ENCODE assay signal across 29 cellular contexts in genomic region chr3:111971533-111971932, GRCh38. TPM values are rescaled to one million over a fixed set of nuclear protein-coding genes. Genes with fewer than 3 reads are reported as not detected.
DNase-seq lines count a peak whose midpoint lies in the region; ATAC-seq and TF ChIP-seq lines count a peak whose summit lies in the region.
"Had no signal": no experiment of that assay in that cellular context is flagged by ENCODE, and none has a peak within 500 bp of the region (broad histone marks: within the 10 kb centered on the region; RNA-seq: fewer than 3 reads in every experiment).

No MANE protein-coding gene starts in this region.

- H2BK5ac ChIP-seq in IMR-90 (ENCODE audit: low read depth, low read length, poor library complexity, severe bottlenecking) (no peak overlapping the region), trophoblast cell (ENCODE audit: low read depth, low read length, poor library complexity) (no peak overlapping the region)

- no peak for TF ChIP-seq RAD21 in IMR-90 (IDR thresholded peaks at IDR 0.05; ENCODE audit: low read length)

- no peak overlapping the region for H3K4me3 ChIP-seq in IMR-90 (ENCODE audit: insufficient read depth, low read depth, low read length)
- no peak overlapping the region for H3K4me3 ChIP-seq in heart right ventricle
- H3K4me3 ChIP-seq in trophoblast cell (ENCODE audit: low read depth, low read length) = peak overlapping the region; percentile 45
- H3K4me3 ChIP-seq: colonic mucosa, MG63, SJSA1 had no signal

- H3K9ac ChIP-seq in IMR-90 (ENCODE audit: low read depth, low read length) (no peak overlapping the region), trophoblast cell (ENCODE audit: low read length) (no peak overlapping the region)

- no peak for TF ChIP-seq CTCF in IMR-90 (conservative IDR thresholded peaks at IDR 0.05; ENCODE audit: low read depth, low read length)
- no peak for TF ChIP-seq CTCF in heart right ventricle (IDR thresholded peaks at IDR 0.05)
- TF ChIP-seq CTCF in foreskin keratinocyte (conservative IDR thresholded peaks at IDR 0.05) = no peak

- H3K27me3 ChIP-seq in IMR-90 (ENCODE audit: control insufficient read depth, insufficient read depth, low read length) (no peaks in the 10 kb centered on the region), heart right ventricle (no peaks in the 10 kb centered on the region), trophoblast cell (ENCODE audit: insufficient read depth, low read length) (no peaks in the 10 kb centered on the region), foreskin keratinocyte (no peaks in the 10 kb centered on the region)
- H3K27me3 ChIP-seq: colonic mucosa, MG63, SJSA1 had no signal

- no peak overlapping the region for H4K91ac ChIP-seq in IMR-90 (ENCODE audit: insufficient read depth, low read depth, low read length)
- H4K91ac ChIP-seq in trophoblast cell (ENCODE audit: low read depth, low read length) = no peak overlapping the region

- H4K8ac ChIP-seq in IMR-90 (ENCODE audit: low read depth in 2 of 2, low read length in 2 of 2) (no peak overlapping the region), trophoblast cell (ENCODE audit: low read depth, low read length) (no peak overlapping the region)

- H3K14ac ChIP-seq in IMR-90 (replicated peaks; ENCODE audit: low read depth, low read length) (no peak overlapping the region), trophoblast cell (ENCODE audit: low read length) (no peak overlapping the region)

- H3K9me3 ChIP-seq in IMR-90 (ENCODE audit: control insufficient read depth, insufficient read depth, low read length) (no peaks in the 10 kb centered on the region), heart right ventricle (no peaks in the 10 kb centered on the region), trophoblast cell (ENCODE audit: insufficient read depth, low read depth, low read length) (no peaks in the 10 kb centered on the region)
- H3K9me3 ChIP-seq: colonic mucosa, MG63, SJSA1 had no signal

- H2BK15ac ChIP-seq in IMR-90 (ENCODE audit: low read depth, low read length) = no peak overlapping the region

- H3K4ac ChIP-seq in IMR-90 (ENCODE audit: low read depth, low read length) (no peak overlapping the region), trophoblast cell (ENCODE audit: low read depth, low read length) (no peak overlapping the region)

- H3K79me1 ChIP-seq in IMR-90 (ENCODE audit: low read depth in 1 of 2, low read length in 2 of 2) = no peaks in the 10 kb centered on the region
- H3K79me1 ChIP-seq in trophoblast cell (ENCODE audit: low read length) = no peaks in the 10 kb centered on the region

- dilution Hi-C loops in IMR-90 (cut with HindIII; ENCODE audit: low sequenced_read_pairs, unreplicated experiment) = loop anchor here (25.0 kb wide), 1 partner anchor 259 kb away; no protein-coding TSS in a partner anchor

- ATAC-seq in IMR-90 (ENCODE audit: low read depth) = no peak
- peak; percentile 70 to 95 (median 86) for ATAC-seq in heart right ventricle
- ATAC-seq in foreskin keratinocyte = no peak
- no peak for ATAC-seq in HG03025 (IDR thresholded peaks at IDR 0.05; ENCODE audit: low FRiP score, unreplicated experiment)
- ATAC-seq: activated CD4-positive, CD25-positive, alpha-beta regulatory T cell treated with anti-CD3 and anti-CD28 coated beads, Interleukin-2, amount 50 U/mL, for 24 hours; activated naive CD4-positive, alpha-beta T cell treated with anti-CD3 and anti-CD28 coated beads, Interleukin-2, amount 50 U/mL, for 72 hours had no signal

- H3K18ac ChIP-seq in IMR-90 (ENCODE audit: low read depth, low read length) = no peak overlapping the region
- H3K18ac ChIP-seq in trophoblast cell (ENCODE audit: low read length) = no peak overlapping the region

- H2BK120ac ChIP-seq in IMR-90 (ENCODE audit: low read depth, low read length) (no peak overlapping the region), trophoblast cell (ENCODE audit: insufficient read depth, low read length, poor library complexity) (no peak overlapping the region)

- H3K4me2 ChIP-seq in IMR-90 (ENCODE audit: low read depth, low read length) = no peak overlapping the region
- H3K4me2 ChIP-seq in trophoblast cell (ENCODE audit: low read length) = no peak overlapping the region

- no peak overlapping the region for H2AK9ac ChIP-seq in IMR-90 (replicated peaks; ENCODE audit: low read depth, low read length, poor library complexity)

- no peak overlapping the region for H4K5ac ChIP-seq in IMR-90 (ENCODE audit: low read depth, low read length)

- no peak overlapping the region for H3K23ac ChIP-seq in IMR-90 (ENCODE audit: low read depth, low read length)
- H3K23ac ChIP-seq in trophoblast cell (ENCODE audit: low read length) = peak overlapping the region; percentile 14

- H3K36me3 ChIP-seq in IMR-90 (ENCODE audit: control insufficient read depth, insufficient read depth, low read length) (peaks cover 3% of the 10 kb centered on the region), heart right ventricle (peaks cover 0 to 84% (median 21%) of the 10 kb centered on the region in 9 donors), trophoblast cell (ENCODE audit: control insufficient read depth in 1 of 2, insufficient read depth in 2 of 2, low read length in 2 of 2) (peaks cover 6 to 14% of the 10 kb centered on the region in 2 experiments)
- H3K36me3 ChIP-seq: colonic mucosa had no signal

- no peak overlapping the region for H2BK12ac ChIP-seq in trophoblast cell (ENCODE audit: low read length)

- no peak for TF ChIP-seq POLR2A in IMR-90 (IDR thresholded peaks at IDR 0.05; ENCODE audit: low read depth, low read length)

- in situ Hi-C loops in IMR-90 (cut with MboI; ENCODE audit: low sequenced_read_pairs) = loop anchor here (5.0 to 25.0 kb wide), 2 partner anchors 254 to 384 kb away; partner anchors contain the start of gene ZBED2

- H4K20me1 ChIP-seq in IMR-90 (ENCODE audit: insufficient read depth, low read length) = no peaks in the 10 kb centered on the region

- H3K27ac ChIP-seq in IMR-90 (ENCODE audit: insufficient read depth, low read length) (no peak overlapping the region), heart right ventricle (peak overlapping the region; percentile 37 to 75 (median 65)), trophoblast cell (ENCODE audit: low read depth, low read length) (no peak overlapping the region), foreskin keratinocyte (no peak overlapping the region)
- H3K27ac ChIP-seq: C4-2B, colonic mucosa, SJSA1 had no signal

- H2BK20ac ChIP-seq in IMR-90 (ENCODE audit: low read depth, low read length) = no peak overlapping the region

- no peak overlapping the region for H4K12ac ChIP-seq in trophoblast cell (ENCODE audit: low read depth, low read length)

- H3K4me1 ChIP-seq in IMR-90 (ENCODE audit: control insufficient read depth, insufficient read depth, low read length) = no peaks in the 10 kb centered on the region
- peaks cover 0 to 54% (median 30%) of the 10 kb centered on the region in 9 donors for H3K4me1 ChIP-seq in heart right ventricle
- no peaks in the 10 kb centered on the region for H3K4me1 ChIP-seq in trophoblast cell (ENCODE audit: control insufficient read depth in 1 of 2, insufficient read depth in 2 of 2, low read length in 2 of 2)
- no peaks in the 10 kb centered on the region for H3K4me1 ChIP-seq in foreskin keratinocyte
- H3K4me1 ChIP-seq: colonic mucosa had no signal

- WGBS in IMR-90 (ENCODE audit: extremely low coverage in 2 of 2, insufficient read length in 1 of 2), 2 experiments = no CpG with 5 or more reads among the region's 9 CpGs
- 45 to 56% methylated on average over 9 of the region's 9 CpGs for WGBS in heart right ventricle, 2 donors
- WGBS in trophoblast cell (ENCODE audit: extremely low coverage, insufficient coverage, insufficient read length) = no CpG with 5 or more reads among the region's 9 CpGs

- no peaks in the 10 kb centered on the region for H3K9me1 ChIP-seq in IMR-90 (ENCODE audit: insufficient read depth, low read length)

- no peaks in the 10 kb centered on the region for H3K79me2 ChIP-seq in trophoblast cell (ENCODE audit: control insufficient read depth, insufficient read depth, low read length, poor library complexity)

- intact Hi-C loops in IMR-90 (cut with micrococcal nuclease) = no loop called here
- intact Hi-C loops in heart right ventricle (cut with DNase I) = no loop called here

- no peak overlapping the region for H2AK5ac ChIP-seq in IMR-90 (ENCODE audit: low read depth, low read length)
- H2AK5ac ChIP-seq in trophoblast cell (ENCODE audit: low read length) = no peak overlapping the region

- no peak overlapping the region for H3K56ac ChIP-seq in IMR-90 (ENCODE audit: extremely low read depth, insufficient read depth, low read length)

- DNase-seq in IMR-90 (no peak), NCI-H69 (lab: John Stamatoyannopoulos, UW) (peak; percentile 90), heart right ventricle (peak; percentile 24 to 73), trophoblast cell (peak in 1 of 2 donors; percentile 13), NCI-H774 (lab: John Stamatoyannopoulos, UW) (no peak), foreskin keratinocyte (no peak), cerebellar nuclear complex (lab: John Stamatoyannopoulos, UW) (no peak)
- DNase-seq: ACHN; activated T-cell treated with anti-CD3 and anti-CD28 coated beads, Interleukin-2, amount 50 U/mL, for 48 hours; colonic mucosa; DMS153; endodermal cell; GF-D8; glutamatergic neuron; immature natural killer cell; mammary epithelial cell; MG63; NCI-H187 treated with DMSO at 0.1 percent for 48 hours; NCI-H526 treated with DMSO at 0.1 percent for 48 hours; posterior cingulate gyrus; stimulated activated CD8-positive, alpha-beta memory T cell treated with anti-CD3 and anti-CD28 coated beads, Interleukin-4, amount 100 ng/mL, for 48 hours; T-helper 9 cell had no signal

- no TSS peak for BruUV-seq in IMR-90 (replicated peaks; lab: Mats Ljungman, UMichigan)

- CTCF ChIA-PET in IMR-90 (lab: Yijun Ruan, JAX) = no interaction called here

- POLR2A ChIA-PET in IMR-90 (lab: Charles Lee; ENCODE audit: unreplicated experiment) = no interaction called here

- H2AFZ ChIP-seq in IMR-90 (replicated peaks; ENCODE audit: low read length, poor library complexity) (peak overlapping the region; percentile 12), trophoblast cell (ENCODE audit: insufficient read depth, low read length, poor library complexity) (no peak overlapping the region)

RNA-seq across cellular contexts. Expression of gene ABHD10, which starts 7.3 kb away (rescaled TPM):
- 53.9 and 57.2 TPM in 2 replicates for total RNA-seq in IMR-90 (2012; rRNA removed)
- 17.7 and 24.7 TPM in 2 replicates for polyA plus RNA-seq in IMR-90 (2012; rRNA removed)
- 6.3 and 8.0 TPM in 2 replicates for polyA plus RNA-seq in IMR-90 (2012; cell fraction: cytosol; rRNA removed)
- 6.5 and 16.2 TPM in 2 replicates for polyA plus RNA-seq in IMR-90 (2012; cell fraction: nucleus; rRNA removed; ENCODE audit: low replicate concordance)
- total RNA-seq in heart right ventricle = 10 to 100 TPM; 42.5 to 57.8 (median 50.1) TPM
- 10 to 100 TPM; 10.5 to 51.1 TPM for polyA plus RNA-seq in heart right ventricle
- polyA plus RNA-seq in trophoblast cell (2013) = 10.6 and 11.7 TPM in 2 replicates
- 23.6 and 26.2 TPM in 2 replicates for total RNA-seq in foreskin keratinocyte
- 13.1 and 14.8 TPM in 2 replicates for polyA plus RNA-seq in foreskin keratinocyte

RNA-seq across cellular contexts. Expression of gene TAGLN3, which starts 27.2 kb away (rescaled TPM):
- total RNA-seq in IMR-90 (2012; rRNA removed) (3.2 and 3.6 TPM in 2 replicates), heart right ventricle (1 to 10 TPM in 2 of 10 donors, under 1 TPM in 5, not detected in 3; 0.36 to 1.1 (median 0.58) TPM), foreskin keratinocyte (11.6 and 14.9 TPM in 2 replicates)
- polyA plus RNA-seq in IMR-90 (2012; rRNA removed) (7.7 TPM in 2 replicates), heart right ventricle (under 1 TPM; 0.10 to 0.66 TPM), foreskin keratinocyte (13.6 and 17.7 TPM in 2 replicates)
- 2.9 and 5.0 TPM in 2 replicates for polyA plus RNA-seq in IMR-90 (2012; cell fraction: cytosol; rRNA removed)
- 3.5 and 4.2 TPM in 2 replicates for polyA plus RNA-seq in IMR-90 (2012; cell fraction: nucleus; rRNA removed; ENCODE audit: low replicate concordance)
- polyA plus RNA-seq in trophoblast cell (2013) = 0.10 TPM in 1 of 2 replicates, not detected in the other
- total RNA-seq: H4, SJSA1, subcutaneous adipose tissue had no signal
- polyA plus RNA-seq: immature natural killer cell had no signal

Comparison
In these comparisons a context has a peak if more than half of its experiments do, and no peak if none do; other contexts are left out.
1. ATAC-seq: peak in heart right ventricle (8 of 8); none in IMR-90 (single experiment), foreskin keratinocyte (single experiment) and HG03025 (single experiment).
2. DNase-seq: peak in NCI-H69 (single experiment) and heart right ventricle (2 of 2); none in IMR-90 (single experiment), NCI-H774 (single experiment), foreskin keratinocyte (0 of 2) and cerebellar nuclear complex (0 of 2).
3. H3K27ac ChIP-seq: peak in heart right ventricle (10 of 10); none in IMR-90 (single experiment), trophoblast cell (single experiment) and foreskin keratinocyte (single experiment).